In genomic region chr4:86924805-86925204, GRCh38 we compare ENCODE assay signal across 14 cellular contexts. TPM values are rescaled to one million over a fixed set of nuclear protein-coding genes. Genes with fewer than 3 reads are reported as not detected.
DNase-seq lines count a peak whose midpoint lies in the region; TF ChIP-seq lines count a peak whose summit lies in the region.
"Had no signal": no experiment of that assay in that cellular context is flagged by ENCODE, and none has a peak within 500 bp of the region (broad histone marks: within the 10 kb centered on the region; RNA-seq: fewer than 3 reads in every experiment).

No MANE protein-coding gene starts in this region.

- H2AFZ ChIP-seq in neural progenitor cell (replicated peaks): no peak overlapping the region

- POLR2A ChIA-PET in A673 (lab: Charles Lee; ENCODE audit: low non-redundant PET): interaction anchor here (0.9 kb wide), 1 partner anchor 86 kb away, joined by 4 read pairs; no protein-coding TSS in a partner anchor

- H3K4me2 ChIP-seq in neural progenitor cell: no peak overlapping the region

- H3K27me3 ChIP-seq in A673 (replicated peaks; ENCODE audit: insufficient read depth, low read depth, low read length, poor library complexity): no peaks in the 10 kb centered on the region
- no peaks in the 10 kb centered on the region for H3K27me3 ChIP-seq in neural progenitor cell
- H3K27me3 ChIP-seq: adrenal gland, left lung had no signal

- H3K4me3 Mint-ChIP-seq in neural progenitor cell: no peak overlapping the region
- H3K4me3 Mint-ChIP-seq in activated T-helper 1 cell treated with anti-CD3 and anti-CD28 coated beads, Interleukin-12 subunit alpha, Interleukin-12 subunit beta, Interleukin-2, Interleukin-4 antibody, amounts not matched to agents 30 ng/mL and 10 ng/mL and 1 ng/mL, durations not matched to agents 14 hours and 24 hours and 36 hours: no peak overlapping the region

- DNase-seq in A673 (ENCODE audit: low spot score) (peak; percentile 55), KBM-7 (peak; percentile 49), astrocyte of the spinal cord (ENCODE audit: low read depth, low spot score) (peak; percentile 56), islet precursor cell (peak; percentile 76), NCI-H2107 treated with DMSO at 0.1 percent for 48 hours (lab: John Stamatoyannopoulos, UW; ENCODE audit: unreplicated experiment) (no peak), SW480 (ENCODE audit: low spot score) (no peak), neural progenitor cell (ENCODE audit: low spot score) (no peak)
- DNase-seq in activated T-helper 1 cell treated with anti-CD3 and anti-CD28 coated beads, Interleukin-12 subunit alpha, Interleukin-12 subunit beta, Interleukin-2, Interleukin-4 antibody, amounts not matched to agents 30 ng/mL and 10 ng/mL and 1 ng/mL, durations not matched to agents 14 hours and 24 hours and 36 hours (ENCODE audit: low spot score): no peak
- DNase-seq: DND-41, left lung, NCI-H146, nucleus accumbens, T-helper 2 cell had no signal

- H3K27me3 Mint-ChIP-seq in neural progenitor cell (ENCODE audit: insufficient read depth, low read depth): peaks cover 2% of the 10 kb centered on the region
- H3K27me3 Mint-ChIP-seq in activated T-helper 1 cell treated with anti-CD3 and anti-CD28 coated beads, Interleukin-12 subunit alpha, Interleukin-12 subunit beta, Interleukin-2, Interleukin-4 antibody, amounts not matched to agents 30 ng/mL and 10 ng/mL and 1 ng/mL, durations not matched to agents 14 hours and 24 hours and 36 hours (ENCODE audit: insufficient read depth): no peaks in the 10 kb centered on the region

- in situ Hi-C loops in KBM-7 (cut with MboI; ENCODE audit: low pct_unique_long_range_greater_than_20kb, low sequenced_read_pairs): loop anchor here (25.0 kb wide), 2 partner anchors 162 to 312 kb away; no protein-coding TSS in a partner anchor
- in situ Hi-C loops in astrocyte of the spinal cord (cut with HindIII; ENCODE audit: low sequenced_read_pairs): no loop called here

- no peaks in the 10 kb centered on the region for H3K36me3 ChIP-seq in A673 (ENCODE audit: insufficient read depth, low read length, poor library complexity, severe bottlenecking)
- H3K36me3 ChIP-seq in neural progenitor cell: no peaks in the 10 kb centered on the region
- H3K36me3 ChIP-seq: adrenal gland, left lung had no signal

- peaks cover 4% of the 10 kb centered on the region for H3K4me1 Mint-ChIP-seq in neural progenitor cell
- H3K4me1 Mint-ChIP-seq in activated T-helper 1 cell treated with anti-CD3 and anti-CD28 coated beads, Interleukin-12 subunit alpha, Interleukin-12 subunit beta, Interleukin-2, Interleukin-4 antibody, amounts not matched to agents 30 ng/mL and 10 ng/mL and 1 ng/mL, durations not matched to agents 14 hours and 24 hours and 36 hours (ENCODE audit: low read depth): peaks cover 20% of the 10 kb centered on the region

- no peak overlapping the region for H3K9ac ChIP-seq in neural progenitor cell

- CTCF ChIA-PET in A673 (lab: Charles Lee): no interaction called here

- H3K9me3 ChIP-seq in A673 (ENCODE audit: low read depth, low read length, poor library complexity, severe bottlenecking) (no peaks in the 10 kb centered on the region), neural progenitor cell (ENCODE audit: low read depth) (no peaks in the 10 kb centered on the region)
- H3K9me3 ChIP-seq: adrenal gland, left lung had no signal

- intact Hi-C loops in A673 (cut with micrococcal nuclease; ENCODE audit: unreplicated experiment): loop anchor here (5.0 kb wide), 2 partner anchors 82 to 312 kb away; no protein-coding TSS in a partner anchor
- intact Hi-C loops in activated T-helper 1 cell treated with anti-CD3 and anti-CD28 coated beads, Interleukin-12 subunit alpha, Interleukin-12 subunit beta, Interleukin-2, Interleukin-4 antibody, amounts not matched to agents 30 ng/mL and 10 ng/mL and 1 ng/mL, durations not matched to agents 14 hours and 24 hours and 36 hours (cut with micrococcal nuclease): no loop called here

- H3K79me2 ChIP-seq in neural progenitor cell (ENCODE audit: low read depth): no peaks in the 10 kb centered on the region

- H4K20me1 ChIP-seq in neural progenitor cell (ENCODE audit: low read depth): no peaks in the 10 kb centered on the region

- no peaks in the 10 kb centered on the region for H3F3A ChIP-seq in neural progenitor cell (ENCODE audit: low read depth)

- H3K27ac ChIP-seq in A673 (ENCODE audit: low read depth, low read length, poor library complexity, severe bottlenecking): peak overlapping the region; percentile 59
- H3K27ac ChIP-seq in neural progenitor cell: no peak overlapping the region
- H3K27ac ChIP-seq: adrenal gland had no signal

- no peaks in the 10 kb centered on the region for H3K36me3 Mint-ChIP-seq in neural progenitor cell
- H3K36me3 Mint-ChIP-seq in activated T-helper 1 cell treated with anti-CD3 and anti-CD28 coated beads, Interleukin-12 subunit alpha, Interleukin-12 subunit beta, Interleukin-2, Interleukin-4 antibody, amounts not matched to agents 30 ng/mL and 10 ng/mL and 1 ng/mL, durations not matched to agents 14 hours and 24 hours and 36 hours (ENCODE audit: low read depth): no peaks in the 10 kb centered on the region

- TF ChIP-seq CTCF in A673 (conservative IDR thresholded peaks at IDR 0.05; ENCODE audit: low read depth, low read length) (no peak), astrocyte of the spinal cord (IDR thresholded peaks at IDR 0.05; ENCODE audit: low read depth, low read length) (no peak), neural progenitor cell (IDR thresholded peaks at IDR 0.05) (no peak)

- H3K9me3 Mint-ChIP-seq in neural progenitor cell: no peaks in the 10 kb centered on the region
- H3K9me3 Mint-ChIP-seq in activated T-helper 1 cell treated with anti-CD3 and anti-CD28 coated beads, Interleukin-12 subunit alpha, Interleukin-12 subunit beta, Interleukin-2, Interleukin-4 antibody, amounts not matched to agents 30 ng/mL and 10 ng/mL and 1 ng/mL, durations not matched to agents 14 hours and 24 hours and 36 hours: no peaks in the 10 kb centered on the region

- H3K27ac Mint-ChIP-seq in neural progenitor cell: no peak overlapping the region
- no peak overlapping the region for H3K27ac Mint-ChIP-seq in activated T-helper 1 cell treated with anti-CD3 and anti-CD28 coated beads, Interleukin-12 subunit alpha, Interleukin-12 subunit beta, Interleukin-2, Interleukin-4 antibody, amounts not matched to agents 30 ng/mL and 10 ng/mL and 1 ng/mL, durations not matched to agents 14 hours and 24 hours and 36 hours

- H3K4me3 ChIP-seq in A673 (ENCODE audit: low read depth, low read length, poor library complexity, severe bottlenecking) (no peak overlapping the region), astrocyte of the spinal cord (ENCODE audit: low read depth, low read length) (no peak overlapping the region), neural progenitor cell (no peak overlapping the region)
- H3K4me3 ChIP-seq: adrenal gland, left lung had no signal

- peaks cover 13% of the 10 kb centered on the region for H3K4me1 ChIP-seq in A673 (ENCODE audit: insufficient read depth, low read length, poor library complexity, severe bottlenecking)
- no peaks in the 10 kb centered on the region for H3K4me1 ChIP-seq in neural progenitor cell

- BruUV-seq in A673 (replicated peaks; lab: Mats Ljungman, UMichigan): no TSS peak

RNA-seq across cellular contexts. Expression of gene AFF1, which starts 10.0 kb away (rescaled TPM):
- total RNA-seq in A673 (2021) (60.1 and 65.4 TPM in 2 replicates), neural progenitor cell (ENCODE audit: low replicate concordance) (25.5 and 29.0 TPM in 2 replicates)
- 44.7 and 47.0 TPM in 2 replicates for total RNA-seq in activated T-helper 1 cell treated with anti-CD3 and anti-CD28 coated beads, Interleukin-12 subunit alpha, Interleukin-12 subunit beta, Interleukin-2, Interleukin-4 antibody, amounts not matched to agents 30 ng/mL and 10 ng/mL and 1 ng/mL, durations not matched to agents 14 hours and 24 hours and 36 hours

RNA-seq across cellular contexts. Expression of gene C4orf36, which starts 32.6 kb away (rescaled TPM):
- 3.1 and 5.3 TPM in 2 replicates for total RNA-seq in A673 (2021)
- 5.7 and 8.6 TPM in 2 replicates for total RNA-seq in neural progenitor cell (ENCODE audit: low replicate concordance)
- total RNA-seq in activated T-helper 1 cell treated with anti-CD3 and anti-CD28 coated beads, Interleukin-12 subunit alpha, Interleukin-12 subunit beta, Interleukin-2, Interleukin-4 antibody, amounts not matched to agents 30 ng/mL and 10 ng/mL and 1 ng/mL, durations not matched to agents 14 hours and 24 hours and 36 hours: not detected in 2 replicates

Comparison
In these comparisons a context has a peak if more than half of its experiments do, and no peak if none do; other contexts are left out.
1. DNase-seq: peak in A673 (single experiment), KBM-7 (single experiment), astrocyte of the spinal cord (single experiment) and islet precursor cell (single experiment); none in NCI-H2107 treated with DMSO at 0.1 percent for 48 hours (single experiment), SW480 (single experiment), neural progenitor cell (single experiment) and activated T-helper 1 cell treated with anti-CD3 and anti-CD28 coated beads, Interleukin-12 subunit alpha, Interleukin-12 subunit beta, Interleukin-2, Interleukin-4 antibody, amounts not matched to agents 30 ng/mL and 10 ng/mL and 1 ng/mL, durations not matched to agents 14 hours and 24 hours and 36 hours (single experiment).